Comparison of ENCODE assay signal across 22 cellular contexts in the genomic region with DNA sequence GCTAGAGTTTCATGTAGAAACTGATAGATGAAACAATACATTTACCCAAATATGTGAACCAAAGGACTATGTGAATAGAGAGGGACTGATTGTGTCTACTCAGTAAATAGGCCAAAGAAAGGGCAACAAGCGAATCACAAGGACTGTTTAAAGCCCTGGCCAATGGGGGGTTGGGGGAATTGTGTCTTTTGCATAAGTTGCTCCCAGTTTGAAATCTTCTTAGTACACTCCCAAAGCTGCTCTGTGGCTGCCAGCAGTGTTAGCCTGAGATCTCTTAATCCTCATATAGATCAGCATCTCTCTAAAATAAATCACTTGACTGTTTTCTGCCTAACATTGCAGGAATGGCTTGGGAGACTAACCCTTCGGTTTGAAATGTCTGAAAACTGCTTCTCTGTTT.
"Had no signal": no experiment of that assay in that cellular context is flagged by ENCODE, and none has a peak within 500 bp of the region (broad histone marks: within the 10 kb centered on the region; RNA-seq: fewer than 3 reads in every experiment).

No MANE protein-coding gene starts in this region.

- ATAC-seq: gastroesophageal sphincter; left colon; left ventricle myocardium superior; right lobe of liver; stimulated activated effector memory CD8-positive, alpha-beta T cell treated with anti-CD3 and anti-CD28 coated beads, Interleukin-12 subunit alpha, Interleukin-12 subunit beta, amount 100 ng/mL, for 72 hours; stimulated activated naive CD8-positive, alpha-beta T cell treated with anti-CD3 and anti-CD28 coated beads, Interleukin-15, Interleukin-2, amounts not matched to agents 100 U/mL and 50 U/mL, for 24 hours had no signal

- H3K4me1 Mint-ChIP-seq: nephron; stimulated activated effector memory CD8-positive, alpha-beta T cell treated with anti-CD3 and anti-CD28 coated beads, Interleukin-12 subunit alpha, Interleukin-12 subunit beta, amount 100 ng/mL, for 72 hours had no signal

- H3K36me3 Mint-ChIP-seq: stimulated activated effector memory CD8-positive, alpha-beta T cell treated with anti-CD3 and anti-CD28 coated beads, Interleukin-12 subunit alpha, Interleukin-12 subunit beta, amount 100 ng/mL, for 72 hours had no signal

- H3K9me3 ChIP-seq: colonic mucosa, esophagus squamous epithelium, gastroesophageal sphincter, right lobe of liver, suprapubic skin, tibial artery, upper lobe of left lung, uterus had no signal

- DNase-seq: colonic mucosa; dermis blood vessel endothelial cell; esophagus squamous epithelium; foreskin fibroblast; glutamatergic neuron; kidney; left colon; left ventricle myocardium superior; mesenchymal stem cell; midbrain; right lobe of liver; stimulated activated CD4-positive, alpha-beta T cell treated with anti-CD3 and anti-CD28 coated beads, Interleukin-4, amount 100 ng/mL, for 1 hour; stimulated activated CD8-positive, alpha-beta memory T cell treated with anti-CD3 and anti-CD28 coated beads, Interleukin-4, amount 100 ng/mL, for 48 hours; stimulated activated naive CD8-positive, alpha-beta T cell treated with anti-CD3 and anti-CD28 coated beads, Interleukin-15, Interleukin-2, amounts not matched to agents 100 U/mL and 50 U/mL, for 24 hours; tibial artery; upper lobe of left lung; uterus had no signal

- H3K4me3 ChIP-seq: colonic mucosa, esophagus squamous epithelium, gastroesophageal sphincter, lung, right lobe of liver, suprapubic skin, tibial artery, upper lobe of left lung, uterus had no signal

- FAIRE-seq: kidney had no signal

- H3K36me3 ChIP-seq: colonic mucosa, esophagus squamous epithelium, gastroesophageal sphincter, right lobe of liver, suprapubic skin, tibial artery, upper lobe of left lung, uterus had no signal

- H3K27ac Mint-ChIP-seq: stimulated activated effector memory CD8-positive, alpha-beta T cell treated with anti-CD3 and anti-CD28 coated beads, Interleukin-12 subunit alpha, Interleukin-12 subunit beta, amount 100 ng/mL, for 72 hours had no signal

- H3K9me3 Mint-ChIP-seq: nephron; stimulated activated effector memory CD8-positive, alpha-beta T cell treated with anti-CD3 and anti-CD28 coated beads, Interleukin-12 subunit alpha, Interleukin-12 subunit beta, amount 100 ng/mL, for 72 hours had no signal

- H3K27me3 ChIP-seq: colonic mucosa, esophagus squamous epithelium, gastroesophageal sphincter, right lobe of liver, suprapubic skin, tibial artery, upper lobe of left lung, uterus had no signal

- H3K27ac ChIP-seq: colonic mucosa, esophagus squamous epithelium, gastroesophageal sphincter, right lobe of liver, suprapubic skin, tibial artery, upper lobe of left lung, uterus had no signal

- H3K4me3 Mint-ChIP-seq: nephron; stimulated activated effector memory CD8-positive, alpha-beta T cell treated with anti-CD3 and anti-CD28 coated beads, Interleukin-12 subunit alpha, Interleukin-12 subunit beta, amount 100 ng/mL, for 72 hours had no signal

- H3K4me1 ChIP-seq: colonic mucosa, esophagus squamous epithelium, right lobe of liver, suprapubic skin, upper lobe of left lung, uterus had no signal
